8 cellular contexts compared by ENCODE assay signal in genomic region chr2:132547089-132547687, GRCh38.
DNase-seq lines count a peak whose midpoint lies in the region; ATAC-seq and TF ChIP-seq lines count a peak whose summit lies in the region.

No MANE protein-coding gene starts in this region.

- H3K4me1 ChIP-seq in ascending aorta (no peaks in the 10 kb centered on the region), smooth muscle cell (ENCODE audit: low read depth) (peaks cover 24% of the 10 kb centered on the region)

- H3K4me3 ChIP-seq in ascending aorta (no peak overlapping the region), smooth muscle cell (no peak overlapping the region)

- DNase-seq in activated naive CD4-positive, alpha-beta T cell treated with Interleukin-2 at 50 U/mL for 16 hours, result peak; percentile 19
- DNase-seq in activated naive CD4-positive, alpha-beta T cell (lab: John Stamatoyannopoulos, UW), result no peak
- DNase-seq in HUDEP-2 (lab: John Stamatoyannopoulos, UW; ENCODE audit: unreplicated experiment in 76 of 76) (peak in 50 of 76 experiments; percentile 0 to 59 (median 18)), OCI-M1 (lab: John Stamatoyannopoulos, UW) (peak; percentile 77), ascending aorta (ENCODE audit: low spot score in 2 of 2) (no peak), hypothalamus (lab: John Stamatoyannopoulos, UW) (peak in 48 of 51 donors; percentile 2 to 88 (median 40)), smooth muscle cell (lab: John Stamatoyannopoulos, UW; ENCODE audit: unreplicated experiment) (peak; percentile 18)

- no peaks in the 10 kb centered on the region for H3F3A ChIP-seq in smooth muscle cell (ENCODE audit: low read depth)

- WGBS in smooth muscle cell (ENCODE audit: low lambda C conversion rate), result 19% methylated on average over 5 of the region's 5 CpGs

- peak overlapping the region; percentile 57 for H3K4me2 ChIP-seq in smooth muscle cell

- TF ChIP-seq CTCF in ascending aorta (IDR thresholded peaks at IDR 0.05) (peak in 2 of 3 experiments; percentile 31 to 35), smooth muscle cell (IDR thresholded peaks at IDR 0.05; ENCODE audit: borderline replicate concordance, insufficient read depth, poor library complexity, severe bottlenecking) (peak; percentile 82)

- H2AFZ ChIP-seq in smooth muscle cell (ENCODE audit: low read depth), result no peak overlapping the region

- H3K9me3 ChIP-seq in ascending aorta (no peaks in the 10 kb centered on the region), smooth muscle cell (replicated peaks; ENCODE audit: low read depth) (no peaks in the 10 kb centered on the region)

- no peak for ATAC-seq in GM18873 (IDR thresholded peaks at IDR 0.05; ENCODE audit: low FRiP score, unreplicated experiment)

- intact Hi-C loops in ascending aorta (cut with DNase I), result no loop called here

- H3K79me2 ChIP-seq in smooth muscle cell (ENCODE audit: low read depth), result no peaks in the 10 kb centered on the region

- no peaks in the 10 kb centered on the region for H4K20me1 ChIP-seq in smooth muscle cell (ENCODE audit: low read depth)

- H3K27me3 ChIP-seq in ascending aorta, result no peaks in the 10 kb centered on the region
- H3K27me3 ChIP-seq in smooth muscle cell (ENCODE audit: low read depth), result no peaks in the 10 kb centered on the region

- no peak overlapping the region for H3K9ac ChIP-seq in smooth muscle cell (ENCODE audit: low read depth)

- no peak overlapping the region for H3K27ac ChIP-seq in ascending aorta
- no peak overlapping the region for H3K27ac ChIP-seq in smooth muscle cell (ENCODE audit: low read depth)

- no peaks in the 10 kb centered on the region for H3K36me3 ChIP-seq in ascending aorta
- no peaks in the 10 kb centered on the region for H3K36me3 ChIP-seq in smooth muscle cell (ENCODE audit: low read depth)

Comparison
In these comparisons a context has a peak if more than half of its experiments do, and no peak if none do; other contexts are left out.
1. DNase-seq: peak in activated naive CD4-positive, alpha-beta T cell treated with Interleukin-2 at 50 U/mL for 16 hours (single experiment), HUDEP-2 (50 of 76), OCI-M1 (single experiment), hypothalamus (48 of 51) and smooth muscle cell (single experiment); none in activated naive CD4-positive, alpha-beta T cell (0 of 4) and ascending aorta (0 of 2).